In genomic region chr12:115012861-115013667, GRCh38 we compare ENCODE assay signal across 1 cellular context.
TF ChIP-seq lines count a peak whose summit lies in the region.

No MANE protein-coding gene starts in this region.

TF ChIP-seq in SK-N-SH, 30 proteins besides CTCF, POLR2A, EP300 and RAD21 (continued from another document):
- TF ChIP-seq REST (IDR thresholded peaks at IDR 0.05; ENCODE audit: low read depth, low read length) (no peak), NRF1 (IDR thresholded peaks at IDR 0.05; ENCODE audit: low read depth, low read length) (peak; percentile 27; the same call in 1 of the 2 replicates), PBX3 (IDR thresholded peaks at IDR 0.05) (no peak), RCOR1 (IDR thresholded peaks at IDR 0.05; ENCODE audit: low read length) (peak; percentile 82), GATA2 (CRISPR knock-in tag; IDR thresholded peaks at IDR 0.05) (peak; percentile 80), GABPA (IDR thresholded peaks at IDR 0.05; ENCODE audit: low read depth) (no peak), FOSL2 (IDR thresholded peaks at IDR 0.05; ENCODE audit: borderline replicate concordance, low read depth) (no peak), CHD2 (IDR thresholded peaks at IDR 0.05; ENCODE audit: low read length, partially characterized antibody) (peak; percentile 69), MXI1 (IDR thresholded peaks at IDR 0.05; ENCODE audit: low read depth, low read length) (peak; percentile 62; the same call in 1 of the 2 replicates), MAX (IDR thresholded peaks at IDR 0.05; ENCODE audit: low read depth) (no peak), USF1 (IDR thresholded peaks at IDR 0.05; ENCODE audit: borderline replicate concordance, low read depth) (no peak), SMC3 (IDR thresholded peaks at IDR 0.05; ENCODE audit: low read depth, low read length) (no peak; the same call in 1 of the 2 replicates), IRF3 (IDR thresholded peaks at IDR 0.05; ENCODE audit: low read depth, low read length) (no peak), TCF12 (IDR thresholded peaks at IDR 0.05) (peak; percentile 32; the same call in 1 of the 2 replicates), FOXJ3 (CRISPR knock-in tag; IDR thresholded peaks at IDR 0.05) (peak; percentile 83), TAF1 (IDR thresholded peaks at IDR 0.05; ENCODE audit: borderline replicate concordance, low read depth, low read length) (no peak)
TF ChIP-seq in SK-N-SH: peak in this region for 7.
